In genomic region chr5:124289122-124289521, GRCh38 we compare ENCODE assay signal across 13 cellular contexts.
DNase-seq lines count a peak whose midpoint lies in the region; ATAC-seq and TF ChIP-seq lines count a peak whose summit lies in the region.
"Had no signal": no experiment of that assay in that cellular context is flagged by ENCODE, and none has a peak within 500 bp of the region (broad histone marks: within the 10 kb centered on the region; RNA-seq: fewer than 3 reads in every experiment).

No MANE protein-coding gene starts in this region.

- DNase-seq in ELF-1 (ENCODE audit: low read depth, low spot score) (peak; percentile 9), NCI-H69 (lab: John Stamatoyannopoulos, UW) (peak; percentile 72), heart left ventricle (peak; percentile 60 to 76 (median 67)), pons (ENCODE audit: low spot score) (peak; percentile 82)
- DNase-seq in activated CD8-positive, alpha-beta memory T cell treated with anti-CD3 and anti-CD28 coated beads for 24 hours, result no peak
- no peak for DNase-seq in activated CD8-positive, alpha-beta memory T cell treated with anti-CD3 and anti-CD28 coated beads, Interleukin-2, amount 10 ng/mL, durations not matched to agents 7 days and 5 days
- DNase-seq in activated CD8-positive, alpha-beta memory T cell treated with anti-CD3 and anti-CD28 coated beads, Interleukin-2, amount 50 U/mL, for 48 hours, result no peak
- DNase-seq: activated CD4-positive, alpha-beta T cell treated with anti-CD3 and anti-CD28 coated beads for 1 hour; activated effector memory CD4-positive, alpha-beta T cell treated with Interleukin-2 at 50 U/mL for 16 hours; CD4-positive, alpha-beta memory T cell had no signal

- no peak overlapping the region for H3K27ac Mint-ChIP-seq in activated CD8-positive, alpha-beta memory T cell treated with anti-CD3 and anti-CD28 coated beads, Interleukin-2, amount 10 ng/mL, durations not matched to agents 7 days and 5 days
- H3K27ac Mint-ChIP-seq: CD4-positive, alpha-beta memory T cell had no signal

- peak; percentile 54 to 87 (median 72) for ATAC-seq in heart left ventricle
- ATAC-seq in activated CD8-positive, alpha-beta memory T cell treated with anti-CD3 and anti-CD28 coated beads, Interleukin-2, amount 10 ng/mL, durations not matched to agents 7 days and 5 days, result no peak
- ATAC-seq in HG02938 (IDR thresholded peaks at IDR 0.05; ENCODE audit: unreplicated experiment), result no peak

- intact Hi-C loops in heart left ventricle (cut with DNase I), result no loop called here

- H3K27me3 ChIP-seq in heart left ventricle, result no peaks in the 10 kb centered on the region

- WGBS in heart left ventricle, 4 donors, result 17 to 25% (median 21%) methylated on average over 4 of the region's 4 CpGs

- H3K9me3 ChIP-seq in heart left ventricle, result no peaks in the 10 kb centered on the region
- H3K9me3 ChIP-seq: HAP-1 had no signal

- no peak overlapping the region for H3K27ac ChIP-seq in heart left ventricle
- H3K27ac ChIP-seq: KMS-11 had no signal

- H3K27me3 Mint-ChIP-seq in activated CD8-positive, alpha-beta memory T cell treated with anti-CD3 and anti-CD28 coated beads, Interleukin-2, amount 10 ng/mL, durations not matched to agents 7 days and 5 days, result no peaks in the 10 kb centered on the region
- H3K27me3 Mint-ChIP-seq: CD4-positive, alpha-beta memory T cell had no signal

- H3K36me3 Mint-ChIP-seq in activated CD8-positive, alpha-beta memory T cell treated with anti-CD3 and anti-CD28 coated beads, Interleukin-2, amount 10 ng/mL, durations not matched to agents 7 days and 5 days, result no peaks in the 10 kb centered on the region
- H3K36me3 Mint-ChIP-seq: CD4-positive, alpha-beta memory T cell had no signal

- H3K4me1 Mint-ChIP-seq in activated CD8-positive, alpha-beta memory T cell treated with anti-CD3 and anti-CD28 coated beads, Interleukin-2, amount 10 ng/mL, durations not matched to agents 7 days and 5 days, result no peaks in the 10 kb centered on the region
- H3K4me1 Mint-ChIP-seq: CD4-positive, alpha-beta memory T cell had no signal

- H3K4me3 ChIP-seq in heart left ventricle, result no peak overlapping the region
- H3K4me3 ChIP-seq: HAP-1 had no signal

- CTCF ChIA-PET in activated CD8-positive, alpha-beta memory T cell treated with anti-CD3 and anti-CD28 coated beads, Interleukin-2, amount 10 ng/mL, durations not matched to agents 7 days and 5 days (lab: Charles Lee), result no interaction called here

- peaks cover 0 to 18% (median 10%) of the 10 kb centered on the region in 12 donors for H3K4me1 ChIP-seq in heart left ventricle
- H3K4me1 ChIP-seq: HAP-1 had no signal

- TF ChIP-seq CTCF in heart left ventricle (IDR thresholded peaks at IDR 0.05), result no peak

- peaks cover 7% of the 10 kb centered on the region for H3K9me3 Mint-ChIP-seq in activated CD8-positive, alpha-beta memory T cell treated with anti-CD3 and anti-CD28 coated beads, Interleukin-2, amount 10 ng/mL, durations not matched to agents 7 days and 5 days (ENCODE audit: low read depth)

- TF ChIP-seq POLR2A in heart left ventricle (IDR thresholded peaks at IDR 0.05), result no peak

- no peak overlapping the region for H3K4me3 Mint-ChIP-seq in activated CD8-positive, alpha-beta memory T cell treated with anti-CD3 and anti-CD28 coated beads, Interleukin-2, amount 10 ng/mL, durations not matched to agents 7 days and 5 days
- H3K4me3 Mint-ChIP-seq: CD4-positive, alpha-beta memory T cell had no signal

- no peaks in the 10 kb centered on the region for H3K36me3 ChIP-seq in heart left ventricle
- H3K36me3 ChIP-seq: HAP-1 had no signal

Comparison
In these comparisons a context has a peak if more than half of its experiments do, and no peak if none do; other contexts are left out.
1. DNase-seq: peak in ELF-1 (single experiment), NCI-H69 (single experiment), heart left ventricle (5 of 5) and pons (single experiment); none in activated CD8-positive, alpha-beta memory T cell treated with anti-CD3 and anti-CD28 coated beads for 24 hours (single experiment), activated CD8-positive, alpha-beta memory T cell treated with anti-CD3 and anti-CD28 coated beads, Interleukin-2, amount 10 ng/mL, durations not matched to agents 7 days and 5 days (single experiment) and activated CD8-positive, alpha-beta memory T cell treated with anti-CD3 and anti-CD28 coated beads, Interleukin-2, amount 50 U/mL, for 48 hours (single experiment).
2. ATAC-seq: peak in heart left ventricle (4 of 4); none in activated CD8-positive, alpha-beta memory T cell treated with anti-CD3 and anti-CD28 coated beads, Interleukin-2, amount 10 ng/mL, durations not matched to agents 7 days and 5 days (single experiment) and HG02938 (single experiment).